7 cellular contexts compared by ENCODE assay signal in genomic region chr10:80032503-80032902, GRCh38.
"Had no signal": no experiment of that assay in that cellular context is flagged by ENCODE, and none has a peak within 500 bp of the region (broad histone marks: within the 10 kb centered on the region; RNA-seq: fewer than 3 reads in every experiment).

No MANE protein-coding gene starts in this region.

- ATAC-seq: GM12878 had no signal

- H3K4me3 ChIP-seq: GM12878 had no signal

- FAIRE-seq: GM12878, GM12891, GM12892, GM18507, GM19239 had no signal

- DNase-seq: GDM1, GF-D8 had no signal
